33 cellular contexts compared by ENCODE assay signal in genomic region chr20:45874576-45874975, GRCh38.
"Had no signal": no experiment of that assay in that cellular context is flagged by ENCODE, and none has a peak within 500 bp of the region (broad histone marks: within the 10 kb centered on the region; RNA-seq: fewer than 3 reads in every experiment).

No MANE protein-coding gene starts in this region.

- H3K4me3 ChIP-seq: body of pancreas, esophagus muscularis mucosa, gastroesophageal sphincter, heart right ventricle had no signal

- H3K4me1 Mint-ChIP-seq: activated B cell treated with CpG ODN at 0.5 μM for 24 hours; activated T-helper 17 cell treated with anti-CD3 and anti-CD28 coated beads, Interleukin-2, amount 50 U/mL, for 72 hours had no signal

- H3K27ac Mint-ChIP-seq: activated B cell treated with CpG ODN at 0.5 μM for 24 hours; activated CD8-positive, alpha-beta T cell treated with anti-CD3 and anti-CD28 coated beads for 36 hours; activated naive CD8-positive, alpha-beta T cell; activated T-helper 17 cell treated with anti-CD3 and anti-CD28 coated beads, Interleukin-2, amount 50 U/mL, for 72 hours; effector memory CD8-positive, alpha-beta T cell; T-helper 17 cell; T-helper 2 cell treated with Interferon-gamma antibody and Interleukin-4, amounts not matched to agents 5 μg/mL and 100 μg/mL, for 36 hours had no signal

- H3K36me3 ChIP-seq: WERI-Rb-1 had no signal

- ATAC-seq: activated CD8-positive, alpha-beta T cell treated with anti-CD3 and anti-CD28 coated beads for 36 hours; activated T-cell treated with anti-CD3 and anti-CD28 coated beads, Interleukin-2, amount 50 U/mL, for 4 hours; activated T-helper 17 cell treated with anti-CD3 and anti-CD28 coated beads, Interleukin-2, amount 50 U/mL, for 72 hours; body of pancreas; effector memory CD8-positive, alpha-beta T cell; foreskin keratinocyte; gastroesophageal sphincter; heart right ventricle; T-helper 17 cell had no signal

- H3K27ac ChIP-seq: body of pancreas, esophagus muscularis mucosa, foreskin keratinocyte, gastroesophageal sphincter, heart right ventricle, WERI-Rb-1 had no signal

- H3K27me3 ChIP-seq: body of pancreas, esophagus muscularis mucosa, foreskin keratinocyte, gastroesophageal sphincter, heart right ventricle had no signal

- H3K9me3 ChIP-seq: body of pancreas, esophagus muscularis mucosa, gastroesophageal sphincter, heart right ventricle had no signal

- H3K9me3 Mint-ChIP-seq: activated B cell treated with CpG ODN at 0.5 μM for 24 hours; activated CD8-positive, alpha-beta T cell treated with anti-CD3 and anti-CD28 coated beads for 36 hours; activated T-cell treated with anti-CD3 and anti-CD28 coated beads, Interleukin-2, amount 50 U/mL, for 4 hours; activated T-helper 17 cell treated with anti-CD3 and anti-CD28 coated beads, Interleukin-2, amount 50 U/mL, for 72 hours; effector memory CD8-positive, alpha-beta T cell; T-helper 2 cell treated with Interferon-gamma antibody and Interleukin-4, amounts not matched to agents 5 μg/mL and 100 μg/mL, for 36 hours had no signal

- DNase-seq: activated B cell treated with CpG ODN at 0.5 μM for 24 hours; activated CD4-positive, alpha-beta T cell treated with anti-CD3 and anti-CD28 coated beads for 48 hours; activated CD4-positive, alpha-beta T cell treated with anti-CD3 and anti-CD28 coated beads, Interleukin-2, amount 50 U/mL, for 1 hour; activated CD4-positive, alpha-beta T cell treated with anti-CD3 and anti-CD28 coated beads, Interleukin-2, amount 50 U/mL, for 48 hours; activated CD4-positive, CD25-positive, alpha-beta regulatory T cell treated with anti-CD3 and anti-CD28 coated beads, Interleukin-2, amount 50 U/mL, for 72 hours; activated CD8-positive, alpha-beta memory T cell treated with anti-CD3 and anti-CD28 coated beads for 24 hours; activated CD8-positive, alpha-beta T cell treated with anti-CD3 and anti-CD28 coated beads for 36 hours; activated effector memory CD4-positive, alpha-beta T cell treated with Interleukin-2 at 50 U/mL for 16 hours; activated gamma-delta T cell treated with Interleukin-2 at 50 U/mL for 16 hours; activated naive CD4-positive, alpha-beta T cell treated with anti-CD3 and anti-CD28 coated beads, Interleukin-2, amount 50 U/mL, for 16 hours; activated naive CD4-positive, alpha-beta T cell treated with Interleukin-2 at 50 U/mL for 16 hours; activated T-cell treated with anti-CD3 and anti-CD28 coated beads, Interleukin-2, amount 50 U/mL, for 4 hours; amniotic stem cell; anterior cingulate cortex; body of pancreas; caudate nucleus; cortex of kidney; dermis blood vessel endothelial cell; effector CD4-positive, alpha-beta T cell; effector memory CD8-positive, alpha-beta T cell; erythroblast; foreskin keratinocyte; heart right ventricle; T-helper 1 cell; T-helper 17 cell; T1000; WERI-Rb-1 had no signal

- FAIRE-seq: colon had no signal

- H3K27me3 Mint-ChIP-seq: activated B cell treated with CpG ODN at 0.5 μM for 24 hours; activated CD8-positive, alpha-beta T cell treated with anti-CD3 and anti-CD28 coated beads for 36 hours; activated naive CD8-positive, alpha-beta T cell; activated T-helper 17 cell treated with anti-CD3 and anti-CD28 coated beads, Interleukin-2, amount 50 U/mL, for 72 hours; effector memory CD8-positive, alpha-beta T cell; T-helper 17 cell had no signal

- H3K4me1 ChIP-seq: body of pancreas, esophagus muscularis mucosa, foreskin keratinocyte, gastroesophageal sphincter, heart right ventricle had no signal

- H3K4me3 Mint-ChIP-seq: activated B cell treated with CpG ODN at 0.5 μM for 24 hours; activated CD8-positive, alpha-beta T cell treated with anti-CD3 and anti-CD28 coated beads for 36 hours; activated naive CD8-positive, alpha-beta T cell; activated T-cell treated with anti-CD3 and anti-CD28 coated beads, Interleukin-2, amount 50 U/mL, for 4 hours; activated T-helper 17 cell treated with anti-CD3 and anti-CD28 coated beads, Interleukin-2, amount 50 U/mL, for 72 hours; effector memory CD8-positive, alpha-beta T cell; T-helper 17 cell; T-helper 2 cell treated with Interferon-gamma antibody and Interleukin-4, amounts not matched to agents 5 μg/mL and 100 μg/mL, for 36 hours had no signal
